Comparison of ENCODE assay signal across 20 cellular contexts in genomic region chr5:160702323-160702722, GRCh38.
"Had no signal": no experiment of that assay in that cellular context is flagged by ENCODE, and none has a peak within 500 bp of the region (broad histone marks: within the 10 kb centered on the region; RNA-seq: fewer than 3 reads in every experiment).

No MANE protein-coding gene starts in this region.

- ATAC-seq: heart right ventricle; left ventricle myocardium superior; naive thymus-derived CD8-positive, alpha-beta T cell; sciatic nerve had no signal

- H3K4me3 Mint-ChIP-seq: naive thymus-derived CD8-positive, alpha-beta T cell; stimulated activated naive CD8-positive, alpha-beta T cell treated with anti-CD3 and anti-CD28 coated beads, Interleukin-15, amount 100 ng/mL, for 72 hours had no signal

- H3K4me1 Mint-ChIP-seq: naive thymus-derived CD8-positive, alpha-beta T cell; stimulated activated naive CD8-positive, alpha-beta T cell treated with anti-CD3 and anti-CD28 coated beads, Interleukin-15, amount 100 ng/mL, for 72 hours had no signal

- H3K9me3 Mint-ChIP-seq: naive thymus-derived CD8-positive, alpha-beta T cell; neural crest cell had no signal

- H3K27ac Mint-ChIP-seq: naive thymus-derived CD8-positive, alpha-beta T cell; stimulated activated naive CD8-positive, alpha-beta T cell treated with anti-CD3 and anti-CD28 coated beads, Interleukin-15, amount 100 ng/mL, for 72 hours had no signal

- DNase-seq: dermis blood vessel endothelial cell; effector memory CD4-positive, alpha-beta T cell; foreskin melanocyte; glutamatergic neuron; heart right ventricle; hypothalamus; left ventricle myocardium superior; lower lobe of right lung; naive thymus-derived CD8-positive, alpha-beta T cell; stimulated activated CD4-positive, alpha-beta T cell treated with anti-CD3 and anti-CD28 coated beads, Interleukin-12 subunit alpha, Interleukin-12 subunit beta, amount 100 ng/mL, for 4 hours; stimulated activated CD4-positive, alpha-beta T cell treated with anti-CD3 and anti-CD28 coated beads, Interleukin-1b, Interleukin-23, amount 100 ng/mL, for 48 hours; stimulated activated CD4-positive, alpha-beta T cell treated with anti-CD3 and anti-CD28 coated beads, Interleukin-4, amount 100 ng/mL, for 1 hour; stimulated activated CD8-positive, alpha-beta memory T cell treated with anti-CD3 and anti-CD28 coated beads, Interleukin-4, amount 100 ng/mL, for 48 hours; stimulated activated naive CD4-positive, alpha-beta T cell; stimulated activated naive CD8-positive, alpha-beta T cell treated with anti-CD3 and anti-CD28 coated beads, Interleukin-15, amount 100 ng/mL, for 72 hours; transverse colon; upper lobe of right lung; uterus had no signal
